8 cellular contexts compared by ENCODE assay signal in the genomic region with DNA sequence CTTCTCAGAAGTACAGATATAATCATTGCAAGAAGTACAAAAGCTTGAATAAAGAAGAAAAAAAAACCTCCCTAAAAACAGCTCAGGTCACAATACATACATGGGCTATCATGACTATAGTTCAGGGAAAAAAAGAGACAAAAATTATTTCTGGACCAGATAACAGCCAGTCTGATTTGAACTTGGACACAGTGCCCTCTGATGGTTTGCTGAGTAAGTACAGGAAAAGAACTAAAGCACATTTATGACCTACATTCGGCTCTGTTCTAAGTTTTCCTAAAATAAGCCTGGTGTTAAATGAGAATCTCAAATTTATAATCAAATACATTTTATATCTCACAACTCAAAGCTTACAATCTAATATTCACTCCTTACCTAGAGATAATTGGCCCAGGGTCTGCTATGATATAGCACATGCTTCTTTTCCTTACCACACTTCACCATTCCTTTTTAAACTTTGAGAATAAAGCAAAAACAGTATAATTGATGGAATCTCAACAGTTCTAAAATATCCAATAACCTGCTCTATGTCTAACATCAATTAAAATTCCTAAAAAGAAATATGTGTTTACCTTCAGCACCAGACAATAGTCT.
A peak's percentile ranks its signal among the peaks of the same experiment; 100 is the strongest.
DNase-seq lines count a peak whose midpoint lies in the region; ATAC-seq and TF ChIP-seq lines count a peak whose summit lies in the region.

No MANE protein-coding gene starts in this region.

- TF ChIP-seq CTCF in AG04450 (IDR thresholded peaks at IDR 0.05; ENCODE audit: low read depth, low read length) (peak; percentile 79), GM12872 (IDR thresholded peaks at IDR 0.05; ENCODE audit: insufficient read depth, low read depth, low read length) (peak; percentile 72), lung (IDR thresholded peaks at IDR 0.05; ENCODE audit: control extremely low read depth, extremely low read depth) (peak; percentile 38)

- POLR2A ChIA-PET in AG04450 (lab: Yijun Ruan, JAX): no interaction called here

- H3K36me3 ChIP-seq in lung (ENCODE audit: control insufficient read depth in 2 of 2, insufficient read depth in 2 of 2, low read length in 2 of 2): peaks cover 0 to 11% of the 10 kb centered on the region in 2 donors

- ATAC-seq in lung (ENCODE audit: insufficient read depth, low FRiP score): no peak
- ATAC-seq in HG02588 (IDR thresholded peaks at IDR 0.05; ENCODE audit: unreplicated experiment): no peak

- WGBS in lung, 2 donors: 13 to 14% methylated on average over 1 of the region's 1 CpG

- H3K4me1 ChIP-seq in lung (ENCODE audit: control insufficient read depth in 2 of 2, insufficient read depth in 2 of 2, low read length in 2 of 2): peaks cover 0 to 2% of the 10 kb centered on the region in 2 donors

- CTCF ChIA-PET in AG04450 (lab: Charles Lee): interaction anchor here (0.5 to 2.9 kb wide), 48 partner anchors 9 to 880 kb away, joined by 3 to 32 read pairs (median 4); partner anchors contain the start of gene ABI2

- H3K27ac ChIP-seq in AG04450 (ENCODE audit: low read depth, low read length) (no peak overlapping the region), lung (ENCODE audit: low read depth in 1 of 2, low read length in 1 of 2) (no peak overlapping the region)

- H3K9me3 ChIP-seq in AG04450 (ENCODE audit: control insufficient read depth, insufficient read depth, low read length): no peaks in the 10 kb centered on the region
- no peaks in the 10 kb centered on the region for H3K9me3 ChIP-seq in lung (ENCODE audit: control insufficient read depth in 2 of 2, insufficient read depth in 1 of 2, low read length in 1 of 2)

- DNase-seq in AG04450 (ENCODE audit: low read depth, low spot score): peak; percentile 24
- peak; percentile 94 to 97 for DNase-seq in Kasumi-1 (lab: John Stamatoyannopoulos, UW)
- peak; percentile 10 for DNase-seq in SIG-M5 (lab: John Stamatoyannopoulos, UW)
- peak; percentile 64 for DNase-seq in dedifferentiated amniotic fluid mesenchymal stem cell (ENCODE audit: extremely low spot score)
- no peak for DNase-seq in lung (ENCODE audit: low spot score)
- no peak for DNase-seq in mesenteric fat pad (ENCODE audit: low spot score)

- H3K4me3 ChIP-seq in AG04450 (ENCODE audit: low read depth, low read length) (no peak overlapping the region), lung (no peak overlapping the region)

- H3K27me3 ChIP-seq in AG04450 (ENCODE audit: control insufficient read depth, insufficient read depth, low read length) (no peaks in the 10 kb centered on the region), lung (ENCODE audit: control insufficient read depth, insufficient read depth) (no peaks in the 10 kb centered on the region)

Comparison
In these comparisons a context has a peak if more than half of its experiments do, and no peak if none do; other contexts are left out.
1. DNase-seq: peak in AG04450 (single experiment), Kasumi-1 (2 of 2), SIG-M5 (single experiment) and dedifferentiated amniotic fluid mesenchymal stem cell (single experiment); none in lung (single experiment) and mesenteric fat pad (single experiment).
2. Peak in every context shown above with its lines, with median percentiles within 50 percentile points of each other: CTCF ChIP-seq.